In genomic region chr13:111027481-111028439, GRCh38 we compare ENCODE assay signal across 23 cellular contexts.
DNase-seq lines count a peak whose midpoint lies in the region; ATAC-seq and TF ChIP-seq lines count a peak whose summit lies in the region.
"Had no signal": no experiment of that assay in that cellular context is flagged by ENCODE, and none has a peak within 500 bp of the region (broad histone marks: within the 10 kb centered on the region; RNA-seq: fewer than 3 reads in every experiment).

No MANE protein-coding gene starts in this region.

- CTCF ChIA-PET in mammary epithelial cell (lab: Charles Lee; ENCODE audit: low non-redundant PET) = interaction anchor here (0.5 to 0.7 kb wide), 2 partner anchors 72 to 434 kb away, joined by 3 to 17 read pairs; no protein-coding TSS in a partner anchor

- TF ChIP-seq CTCF in mammary epithelial cell (conservative IDR thresholded peaks at IDR 0.05 in 1 of 2, IDR thresholded peaks at IDR 0.05 in 1 of 2; ENCODE audit: extremely low read depth in 1 of 2, insufficient read depth in 1 of 2, low read depth in 1 of 2, low read length in 2 of 2) (peak; percentile 39 to 46), breast epithelium (IDR thresholded peaks at IDR 0.05) (no peak), fibroblast of villous mesenchyme (IDR thresholded peaks at IDR 0.05; ENCODE audit: insufficient read depth, low read depth, low read length) (peak; percentile 24), upper lobe of right lung (IDR thresholded peaks at IDR 0.05) (no peak), left ventricle myocardium inferior (IDR thresholded peaks at IDR 0.05; ENCODE audit: borderline replicate concordance) (no peak)

- H3K4me1 ChIP-seq in mammary epithelial cell (ENCODE audit: insufficient read depth, low read length) = peaks cover 25% of the 10 kb centered on the region
- no peaks in the 10 kb centered on the region for H3K4me1 ChIP-seq in breast epithelium
- H3K4me1 ChIP-seq in upper lobe of right lung = no peaks in the 10 kb centered on the region
- no peaks in the 10 kb centered on the region for H3K4me1 ChIP-seq in left ventricle myocardium inferior
- H3K4me1 ChIP-seq: body of pancreas, upper lobe of left lung had no signal

- no peaks in the 10 kb centered on the region for H3K27me3 ChIP-seq in mammary epithelial cell (ENCODE audit: insufficient read depth, low read length)
- peaks cover 0 to 9% of the 10 kb centered on the region in 2 donors for H3K27me3 ChIP-seq in breast epithelium
- peaks cover 4% of the 10 kb centered on the region for H3K27me3 ChIP-seq in upper lobe of right lung
- peaks cover 7% of the 10 kb centered on the region for H3K27me3 ChIP-seq in left ventricle myocardium inferior (ENCODE audit: low read depth)
- H3K27me3 ChIP-seq: body of pancreas, gastrocnemius medialis, upper lobe of left lung had no signal

- ATAC-seq in upper lobe of right lung = peak; percentile 43
- ATAC-seq: body of pancreas, gastrocnemius medialis, T-helper 17 cell had no signal

- TF ChIP-seq POLR2A in breast epithelium (IDR thresholded peaks at IDR 0.05) = no peak

- H3K4me3 ChIP-seq in mammary epithelial cell (replicated peaks in 1 of 3; ENCODE audit: insufficient read depth in 1 of 3, low read depth in 2 of 3, low read length in 3 of 3) (no peak overlapping the region), breast epithelium (no peak overlapping the region), fibroblast of villous mesenchyme (ENCODE audit: low read depth, low read length) (no peak overlapping the region), upper lobe of right lung (no peak overlapping the region), left ventricle myocardium inferior (no peak overlapping the region)
- H3K4me3 ChIP-seq: body of pancreas, gastrocnemius medialis, lung, upper lobe of left lung had no signal

- H4K20me1 ChIP-seq in mammary epithelial cell (ENCODE audit: insufficient read depth, low read length) = no peaks in the 10 kb centered on the region

- peak; percentile 77 for DNase-seq in mammary epithelial cell
- no peak for DNase-seq in breast epithelium (ENCODE audit: low spot score in 2 of 2)
- peak; percentile 8 for DNase-seq in RKO (ENCODE audit: low spot score)
- DNase-seq in fibroblast of villous mesenchyme (ENCODE audit: low read depth) = peak; percentile 76
- no peak for DNase-seq in upper lobe of right lung
- DNase-seq in left ventricle myocardium inferior = no peak
- DNase-seq in DMS 273 (lab: John Stamatoyannopoulos, UW; ENCODE audit: unreplicated experiment) = no peak
- no peak for DNase-seq in NCI-H524 (lab: John Stamatoyannopoulos, UW)
- DNase-seq: ACHN; activated CD8-positive, alpha-beta memory T cell treated with anti-CD3 and anti-CD28 coated beads, Interleukin-2, amount 50 U/mL, for 48 hours; activated effector memory CD4-positive, alpha-beta T cell treated with Interleukin-2 at 50 U/mL for 16 hours; body of pancreas; C1 segment of cervical spinal cord; gastrocnemius medialis; NCI-H146; NCI-H526 treated with DMSO at 0.1 percent for 48 hours; SK-N-SH; substantia nigra; T-helper 17 cell; upper lobe of left lung had no signal

- intact Hi-C loops in mammary epithelial cell (cut with micrococcal nuclease) (no loop called here), breast epithelium (cut with DNase I; ENCODE audit: low total_unique reads) (no loop called here), upper lobe of right lung (cut with DNase I) (no loop called here), left ventricle myocardium inferior (cut with micrococcal nuclease) (no loop called here)

- in situ Hi-C loops in mammary epithelial cell (cut with MboI; ENCODE audit: low sequenced_read_pairs in 2 of 2) = no loop called here

- H3K36me3 ChIP-seq in mammary epithelial cell (ENCODE audit: insufficient read depth, low read length) (no peaks in the 10 kb centered on the region), breast epithelium (no peaks in the 10 kb centered on the region), upper lobe of right lung (no peaks in the 10 kb centered on the region), left ventricle myocardium inferior (no peaks in the 10 kb centered on the region)
- H3K36me3 ChIP-seq: gastrocnemius medialis, upper lobe of left lung had no signal

- H3K79me2 ChIP-seq in mammary epithelial cell (ENCODE audit: insufficient read depth, low read length) = no peaks in the 10 kb centered on the region

- H3K27ac ChIP-seq in mammary epithelial cell (ENCODE audit: insufficient read depth, low read depth, low read length) (no peak overlapping the region), breast epithelium (no peak overlapping the region), upper lobe of right lung (no peak overlapping the region), left ventricle myocardium inferior (replicated peaks) (no peak overlapping the region)
- H3K27ac ChIP-seq: body of pancreas, epithelial cell of prostate, gastrocnemius medialis, upper lobe of left lung, VCaP had no signal

- peak overlapping the region; percentile 38 for H2AFZ ChIP-seq in mammary epithelial cell (ENCODE audit: low read depth, low read length)

- H3K9me3 ChIP-seq in mammary epithelial cell (replicated peaks; ENCODE audit: insufficient read depth, low read length) = no peaks in the 10 kb centered on the region
- no peaks in the 10 kb centered on the region for H3K9me3 ChIP-seq in breast epithelium
- no peaks in the 10 kb centered on the region for H3K9me3 ChIP-seq in upper lobe of right lung
- peaks cover 2% of the 10 kb centered on the region for H3K9me3 ChIP-seq in left ventricle myocardium inferior (replicated peaks)
- H3K9me3 ChIP-seq: body of pancreas, gastrocnemius medialis, SK-N-SH, upper lobe of left lung had no signal

- peak overlapping the region; percentile 28 for H3K4me2 ChIP-seq in mammary epithelial cell (ENCODE audit: insufficient read depth, low read depth, low read length)
- H3K4me2 ChIP-seq: SK-N-SH had no signal

- H3K9ac ChIP-seq in mammary epithelial cell (ENCODE audit: insufficient read depth, low read length) = no peak overlapping the region
- H3K9ac ChIP-seq: SK-N-SH had no signal

- dilution Hi-C loops in mammary epithelial cell (cut with HindIII; ENCODE audit: low sequenced_read_pairs) = no loop called here

- BruUV-seq in mammary epithelial cell (replicated peaks; lab: Mats Ljungman, UMichigan) = no TSS peak

- 9% methylated on average over 16 of the region's 16 CpGs for WGBS in mammary epithelial cell (ENCODE audit: low coverage, missing lambda C conversion rate)

Comparison
In these comparisons a context has a peak if more than half of its experiments do, and no peak if none do; other contexts are left out.
1. DNase-seq: peak in mammary epithelial cell (single experiment), RKO (single experiment) and fibroblast of villous mesenchyme (single experiment); none in breast epithelium (0 of 2), upper lobe of right lung (single experiment), left ventricle myocardium inferior (single experiment), DMS 273 (single experiment) and NCI-H524 (0 of 2).
2. CTCF ChIP-seq: peak in mammary epithelial cell (2 of 2) and fibroblast of villous mesenchyme (single experiment); none in breast epithelium (0 of 3), upper lobe of right lung (single experiment) and left ventricle myocardium inferior (single experiment).